Comparison of ENCODE assay signal across 9 cellular contexts in genomic region chr19:46634045-46634655, GRCh38. TPM values are rescaled to one million over a fixed set of nuclear protein-coding genes. Genes with fewer than 3 reads are reported as not detected.
DNase-seq lines count a peak whose midpoint lies in the region; FAIRE-seq lines count a peak whose summit lies in the region.
"Had no signal": no experiment of that assay in that cellular context is flagged by ENCODE, and none has a peak within 500 bp of the region (broad histone marks: within the 10 kb centered on the region; RNA-seq: fewer than 3 reads in every experiment).

No MANE protein-coding gene starts in this region.

- DNase-seq in NCI-H1417 (lab: John Stamatoyannopoulos, UW) = peak; percentile 72 to 86 (median 83)
- no peak for DNase-seq in NCI-H1417 treated with DMSO at 0.1 percent for 48 hours (lab: John Stamatoyannopoulos, UW)
- peak; percentile 45 for DNase-seq in HS-5 (ENCODE audit: low read depth)
- DNase-seq in RPMI7951 (ENCODE audit: low read depth) = peak; percentile 81
- DNase-seq in activated gamma-delta T cell treated with Interleukin-2 at 50 U/mL for 16 hours = peak; percentile 84
- peak; percentile 72 to 83 for DNase-seq in frontal cortex (ENCODE audit: low spot score in 2 of 2)
- peak; percentile 71 for DNase-seq in occipital lobe (lab: John Stamatoyannopoulos, UW)

- no peak for FAIRE-seq in frontal cortex (lab: Jason Lieb, UNC)
- FAIRE-seq: A204.1 had no signal

- peak overlapping the region; percentile 71 for H3K27ac ChIP-seq in temporal lobe (ENCODE audit: low read depth, low read length)

RNA-seq across cellular contexts. Expression of gene GNG8, which starts 1.9 kb away (rescaled TPM):
- total RNA-seq in RPMI7951 (2014; rRNA removed; shearing (Covaris generic)) = not detected in 2 replicates
- total RNA-seq in frontal cortex (not detected), occipital lobe (not detected), temporal lobe (not detected)

RNA-seq across cellular contexts. Expression of gene PTGIR, which starts 9.3 kb away (rescaled TPM):
- 0.60 and 0.78 TPM in 2 replicates for total RNA-seq in RPMI7951 (2014; rRNA removed; shearing (Covaris generic))
- not detected for total RNA-seq in frontal cortex
- total RNA-seq in occipital lobe = not detected
- 0.25 TPM for total RNA-seq in temporal lobe

RNA-seq across cellular contexts. Expression of gene DACT3, which starts 26.8 kb away (rescaled TPM):
- 2.2 and 3.3 TPM in 2 replicates for total RNA-seq in RPMI7951 (2014; rRNA removed; shearing (Covaris generic))
- total RNA-seq in frontal cortex (17.5 TPM), occipital lobe (14.5 TPM), temporal lobe (14.5 TPM)

RNA-seq across cellular contexts. Expression of gene CALM3, which starts 33.0 kb away (rescaled TPM):
- total RNA-seq in RPMI7951 (2014; rRNA removed; shearing (Covaris generic)) = 173 and 174 TPM in 2 replicates
- total RNA-seq in frontal cortex (211 TPM), occipital lobe (224 TPM), temporal lobe (257 TPM)

Comparison
In these comparisons a context has a peak if more than half of its experiments do, and no peak if none do; other contexts are left out.
1. RNA of gene GNG8, which starts 1.9 kb away (total RNA-seq): not detected in temporal lobe (single experiment); not detected in RPMI7951, not detected in frontal cortex (single experiment) and not detected in occipital lobe (single experiment); every median in the first group is over 10 times any median in the second.